In the genomic region with DNA sequence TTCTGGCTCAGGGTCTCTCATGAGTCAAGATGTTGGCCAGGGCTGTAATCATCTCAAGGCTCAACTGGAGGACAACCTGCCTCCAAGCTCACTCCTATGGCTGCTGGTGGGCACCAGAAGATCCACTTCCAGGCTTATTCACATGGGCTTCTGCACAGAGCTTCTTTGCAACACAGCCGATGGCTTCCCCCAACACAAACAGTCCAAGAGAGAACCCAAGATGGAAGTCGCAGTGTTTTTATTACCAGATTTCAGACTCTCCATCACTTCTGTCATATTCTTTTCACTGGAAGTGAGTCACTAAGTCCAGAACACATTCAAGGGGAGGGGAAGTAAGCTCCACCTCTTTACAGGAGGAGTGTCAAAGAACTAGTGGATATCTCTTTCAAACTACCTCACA, we compare ENCODE assay signal across 16 cellular contexts.
"Had no signal": no experiment of that assay in that cellular context is flagged by ENCODE, and none has a peak within 500 bp of the region (broad histone marks: within the 10 kb centered on the region; RNA-seq: fewer than 3 reads in every experiment).

No MANE protein-coding gene starts in this region.

- DNase-seq: activated CD4-positive, alpha-beta memory T cell treated with anti-CD3 and anti-CD28 coated beads for 36 hours; activated CD8-positive, alpha-beta memory T cell treated with anti-CD3 and anti-CD28 coated beads, Interleukin-2, amount 50 U/mL, for 48 hours; activated naive CD4-positive, alpha-beta T cell treated with anti-CD3 and anti-CD28 coated beads, Interleukin-2, amount 50 U/mL, for 16 hours; amniotic stem cell; body of pancreas; effector memory CD8-positive, alpha-beta T cell; glutamatergic neuron; stimulated activated CD4-positive, alpha-beta T cell treated with anti-CD3 and anti-CD28 coated beads, Interleukin-12 subunit alpha, Interleukin-12 subunit beta, amount 100 ng/mL, for 4 hours; stimulated activated naive CD4-positive, alpha-beta T cell treated with Interleukin-2 at 50 U/mL for 16 hours; T-helper 2 cell; upper lobe of right lung had no signal

- H3K4me3 ChIP-seq: body of pancreas, upper lobe of right lung had no signal

- H3K9me3 Mint-ChIP-seq: activated CD4-positive, alpha-beta memory T cell treated with anti-CD3 and anti-CD28 coated beads for 36 hours; activated T-helper 2 cell treated with anti-CD3 and anti-CD28 coated beads, Interferon-gamma antibody, Interleukin-2, Interleukin-4, amounts not matched to agents 10 μg/mL and 5 μg/mL and 100 μg/mL, durations not matched to agents 14 hours and 24 hours and 36 hours; effector memory CD8-positive, alpha-beta T cell had no signal

- H3K9me3 ChIP-seq: body of pancreas, upper lobe of right lung had no signal

- H3K27ac ChIP-seq: upper lobe of right lung had no signal

- H3K4me3 Mint-ChIP-seq: activated CD4-positive, alpha-beta memory T cell treated with anti-CD3 and anti-CD28 coated beads for 36 hours; effector memory CD8-positive, alpha-beta T cell had no signal

- H3K36me3 Mint-ChIP-seq: activated CD4-positive, alpha-beta memory T cell treated with anti-CD3 and anti-CD28 coated beads for 36 hours had no signal

- ATAC-seq: activated CD4-positive, CD25-positive, alpha-beta regulatory T cell treated with anti-CD3 and anti-CD28 coated beads, Interleukin-2, amount 50 U/mL, for 24 hours; body of pancreas; effector memory CD8-positive, alpha-beta T cell; left lobe of liver; sciatic nerve; upper lobe of right lung had no signal

- H3K27ac Mint-ChIP-seq: activated CD4-positive, alpha-beta memory T cell treated with anti-CD3 and anti-CD28 coated beads for 36 hours; activated T-helper 2 cell treated with anti-CD3 and anti-CD28 coated beads, Interferon-gamma antibody, Interleukin-2, Interleukin-4, amounts not matched to agents 10 μg/mL and 5 μg/mL and 100 μg/mL, durations not matched to agents 14 hours and 24 hours and 36 hours; effector memory CD8-positive, alpha-beta T cell had no signal

- H3K27me3 ChIP-seq: body of pancreas, upper lobe of right lung had no signal

- H3K36me3 ChIP-seq: upper lobe of right lung had no signal

- FAIRE-seq: TTC549 had no signal
